Comparison of ENCODE assay signal across 21 cellular contexts in the genomic region with DNA sequence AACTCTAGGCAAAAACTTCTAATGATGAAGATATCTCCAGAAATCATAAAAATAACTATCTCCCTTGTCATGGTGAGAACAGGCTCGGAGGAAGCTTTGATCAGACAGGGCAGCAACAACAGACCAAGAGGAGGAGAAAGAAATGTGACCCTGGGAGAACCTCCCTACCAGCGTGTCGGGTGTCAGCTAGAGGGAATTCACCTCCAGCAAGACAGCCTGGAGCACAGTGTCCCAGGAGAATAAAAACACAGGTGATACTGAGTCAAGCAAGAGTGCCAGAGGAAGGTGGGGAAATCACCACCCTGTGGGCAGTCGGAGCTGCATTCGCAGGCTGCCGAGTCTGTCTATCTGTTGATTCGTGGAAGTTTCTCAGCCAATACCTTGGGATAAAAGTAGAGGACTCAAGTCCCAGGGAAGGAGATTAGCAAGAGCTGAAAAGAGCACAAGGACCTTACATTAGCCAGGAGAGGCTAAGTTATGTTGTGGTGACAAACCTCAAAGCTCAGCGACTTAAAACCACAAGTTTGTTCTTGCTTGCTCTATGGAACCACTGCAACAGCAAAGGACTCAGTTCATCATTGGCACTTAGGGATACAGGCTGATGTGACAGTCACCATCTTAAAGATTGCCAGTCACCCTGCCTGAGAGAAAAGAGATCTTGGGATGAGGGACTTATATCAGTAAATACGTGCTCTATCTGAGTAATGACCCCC.
DNase-seq lines count a peak whose midpoint lies in the region; ATAC-seq and TF ChIP-seq lines count a peak whose summit lies in the region.
"Had no signal": no experiment of that assay in that cellular context is flagged by ENCODE, and none has a peak within 500 bp of the region (broad histone marks: within the 10 kb centered on the region; RNA-seq: fewer than 3 reads in every experiment).

No MANE protein-coding gene starts in this region.

- H3K36me3 ChIP-seq in stomach smooth muscle (ENCODE audit: control insufficient read depth in 2 of 2, insufficient read depth in 2 of 2, low read length in 2 of 2), result no peaks in the 10 kb centered on the region
- no peaks in the 10 kb centered on the region for H3K36me3 ChIP-seq in upper lobe of right lung
- H3K36me3 ChIP-seq: ascending aorta, thyroid gland had no signal

- H3K4me1 ChIP-seq in stomach smooth muscle (ENCODE audit: control insufficient read depth, insufficient read depth, low read length) (peaks cover 38% of the 10 kb centered on the region), upper lobe of right lung (no peaks in the 10 kb centered on the region)
- H3K4me1 ChIP-seq: ascending aorta had no signal

- H3K27me3 ChIP-seq in stomach smooth muscle (ENCODE audit: control insufficient read depth in 1 of 2, insufficient read depth in 2 of 2, low read length in 2 of 2) (no peaks in the 10 kb centered on the region), upper lobe of right lung (no peaks in the 10 kb centered on the region)
- H3K27me3 ChIP-seq: ascending aorta, thyroid gland had no signal

- H3K27ac Mint-ChIP-seq in activated naive CD8-positive, alpha-beta T cell treated with anti-CD3 and anti-CD28 coated beads for 36 hours, result peak overlapping the region; percentile 79
- H3K27ac Mint-ChIP-seq in activated T-cell treated with anti-CD3 and anti-CD28 coated beads, Interleukin-2, amount 50 U/mL, for 24 hours, result no peak overlapping the region
- H3K27ac Mint-ChIP-seq: memory B cell; natural killer cell treated with Interleukin-12 subunit alpha and Interleukin-12 subunit beta and Interleukin-15 and Interleukin-18, amount 100 ng/mL, for 72 hours; T-helper 1 cell treated with Interleukin-12 subunit alpha and Interleukin-12 subunit beta and Interleukin-4 antibody, amounts not matched to agents 30 μg/mL and 1 μg/mL, for 36 hours had no signal

- H3K27me3 Mint-ChIP-seq in activated naive CD8-positive, alpha-beta T cell treated with anti-CD3 and anti-CD28 coated beads for 36 hours, result no peaks in the 10 kb centered on the region
- peaks cover 10% of the 10 kb centered on the region for H3K27me3 Mint-ChIP-seq in activated T-cell treated with anti-CD3 and anti-CD28 coated beads, Interleukin-2, amount 50 U/mL, for 24 hours

- H3K9ac ChIP-seq in stomach smooth muscle (ENCODE audit: low read length in 2 of 2), result peak overlapping the region in 1 of 2 donors; percentile 6
- H3K9ac ChIP-seq: GM23248 had no signal

- H3K4me3 ChIP-seq in stomach smooth muscle (ENCODE audit: low read length in 2 of 2) (peak overlapping the region; percentile 23 to 35), upper lobe of right lung (no peak overlapping the region)
- H3K4me3 ChIP-seq: ascending aorta, GM23248, thyroid gland had no signal

- intact Hi-C loops in upper lobe of right lung (cut with DNase I), result no loop called here

- DNase-seq in DMS79 treated with DMSO at 0.1 percent for 48 hours (lab: John Stamatoyannopoulos, UW) (peak; percentile 12), DMS79 (lab: John Stamatoyannopoulos, UW) (no peak), left kidney (ENCODE audit: low read depth, low spot score) (peak; percentile 63), upper lobe of right lung (no peak)
- DNase-seq in activated naive CD8-positive, alpha-beta T cell treated with anti-CD3 and anti-CD28 coated beads for 36 hours, result no peak
- no peak for DNase-seq in activated T-cell treated with anti-CD3 and anti-CD28 coated beads, Interleukin-2, amount 50 U/mL, for 24 hours
- DNase-seq: activated gamma-delta T cell, GM23248, Kasumi-1, NCI-H1105 treated with DMSO at 0.1 percent for 48 hours, NCI-H526 treated with DMSO at 0.1 percent for 48 hours, posterior cingulate gyrus, SHP77, thyroid gland had no signal

- peaks cover 6% of the 10 kb centered on the region for H3K36me3 Mint-ChIP-seq in activated naive CD8-positive, alpha-beta T cell treated with anti-CD3 and anti-CD28 coated beads for 36 hours
- no peaks in the 10 kb centered on the region for H3K36me3 Mint-ChIP-seq in activated T-cell treated with anti-CD3 and anti-CD28 coated beads, Interleukin-2, amount 50 U/mL, for 24 hours (ENCODE audit: low read depth)
- H3K36me3 Mint-ChIP-seq: memory B cell; natural killer cell treated with Interleukin-12 subunit alpha and Interleukin-12 subunit beta and Interleukin-15 and Interleukin-18, amount 100 ng/mL, for 72 hours had no signal

- peaks cover 30% of the 10 kb centered on the region for H3K4me1 Mint-ChIP-seq in activated naive CD8-positive, alpha-beta T cell treated with anti-CD3 and anti-CD28 coated beads for 36 hours
- peaks cover 11% of the 10 kb centered on the region for H3K4me1 Mint-ChIP-seq in activated T-cell treated with anti-CD3 and anti-CD28 coated beads, Interleukin-2, amount 50 U/mL, for 24 hours (ENCODE audit: low read depth)
- H3K4me1 Mint-ChIP-seq: memory B cell had no signal

- ATAC-seq in GM18907 (IDR thresholded peaks at IDR 0.05; ENCODE audit: unreplicated experiment) (no peak), upper lobe of right lung (no peak)
- ATAC-seq: natural killer cell treated with Interleukin-12 subunit alpha and Interleukin-12 subunit beta and Interleukin-15 and Interleukin-18, amount 100 ng/mL, for 72 hours had no signal

- no peak overlapping the region for H3K4me3 Mint-ChIP-seq in activated naive CD8-positive, alpha-beta T cell treated with anti-CD3 and anti-CD28 coated beads for 36 hours
- no peak overlapping the region for H3K4me3 Mint-ChIP-seq in activated T-cell treated with anti-CD3 and anti-CD28 coated beads, Interleukin-2, amount 50 U/mL, for 24 hours
- H3K4me3 Mint-ChIP-seq: memory B cell; natural killer cell treated with Interleukin-12 subunit alpha and Interleukin-12 subunit beta and Interleukin-15 and Interleukin-18, amount 100 ng/mL, for 72 hours; T-helper 1 cell treated with Interleukin-12 subunit alpha and Interleukin-12 subunit beta and Interleukin-4 antibody, amounts not matched to agents 30 μg/mL and 1 μg/mL, for 36 hours had no signal

- H3K27ac ChIP-seq in stomach smooth muscle (ENCODE audit: low read length) (peak overlapping the region; percentile 73), upper lobe of right lung (no peak overlapping the region)
- H3K27ac ChIP-seq: 22Rv1, ascending aorta, GM23248, thyroid gland had no signal

- H3K9me3 Mint-ChIP-seq in activated naive CD8-positive, alpha-beta T cell treated with anti-CD3 and anti-CD28 coated beads for 36 hours, result peaks cover 3% of the 10 kb centered on the region
- H3K9me3 Mint-ChIP-seq in activated T-cell treated with anti-CD3 and anti-CD28 coated beads, Interleukin-2, amount 50 U/mL, for 24 hours, result peaks cover 3% of the 10 kb centered on the region
- H3K9me3 Mint-ChIP-seq: natural killer cell treated with Interleukin-12 subunit alpha and Interleukin-12 subunit beta and Interleukin-15 and Interleukin-18, amount 100 ng/mL, for 72 hours; T-helper 1 cell treated with Interleukin-12 subunit alpha and Interleukin-12 subunit beta and Interleukin-4 antibody, amounts not matched to agents 30 μg/mL and 1 μg/mL, for 36 hours had no signal

- no peaks in the 10 kb centered on the region for H3K9me3 ChIP-seq in stomach smooth muscle (ENCODE audit: control insufficient read depth in 2 of 2, low read length in 2 of 2)
- H3K9me3 ChIP-seq in upper lobe of right lung, result no peaks in the 10 kb centered on the region
- H3K9me3 ChIP-seq: ascending aorta, thyroid gland had no signal

- TF ChIP-seq CTCF in upper lobe of right lung (IDR thresholded peaks at IDR 0.05), result no peak

Comparison
In these comparisons a context has a peak if more than half of its experiments do, and no peak if none do; other contexts are left out.
1. DNase-seq: peak in DMS79 treated with DMSO at 0.1 percent for 48 hours (single experiment) and left kidney (single experiment); none in DMS79 (single experiment), activated naive CD8-positive, alpha-beta T cell treated with anti-CD3 and anti-CD28 coated beads for 36 hours (single experiment), upper lobe of right lung (single experiment) and activated T-cell treated with anti-CD3 and anti-CD28 coated beads, Interleukin-2, amount 50 U/mL, for 24 hours (single experiment).